ENCODE assay signal across 18 cellular contexts in genomic region chr3:59017617-59017984, GRCh38. TPM values are rescaled to one million over a fixed set of nuclear protein-coding genes. Genes with fewer than 3 reads are reported as not detected.
DNase-seq lines count a peak whose midpoint lies in the region; ATAC-seq and TF ChIP-seq lines count a peak whose summit lies in the region.
"Had no signal": no experiment of that assay in that cellular context is flagged by ENCODE, and none has a peak within 500 bp of the region (broad histone marks: within the 10 kb centered on the region; RNA-seq: fewer than 3 reads in every experiment).

No MANE protein-coding gene starts in this region.

- intact Hi-C loops in CD4-positive, alpha-beta T cell (cut with DNase I, micrococcal nuclease): no loop called here

- no peaks in the 10 kb centered on the region for H3K36me3 Mint-ChIP-seq in stimulated activated memory B cell treated with anti-CD40 and anti-IgM and Interleukin-4, amounts not matched to agents 10 μg/mL and 1 μg/mL and 100 μg/mL, for 72 hours
- H3K36me3 Mint-ChIP-seq in CD4-positive, alpha-beta T cell (ENCODE audit: low read depth): no peaks in the 10 kb centered on the region
- H3K36me3 Mint-ChIP-seq: CD4-positive, CD25-positive, alpha-beta regulatory T cell had no signal

- H3K27me3 ChIP-seq in CD4-positive, alpha-beta T cell (ENCODE audit: control insufficient read depth, insufficient read depth, low read length): no peaks in the 10 kb centered on the region

- H3K9me3 ChIP-seq in CD4-positive, alpha-beta T cell (ENCODE audit: control insufficient read depth, low read length): no peaks in the 10 kb centered on the region

- DNase-seq in HK-2 (ENCODE audit: unreplicated experiment) (peak; percentile 35), epithelial cell of proximal tubule (ENCODE audit: low read depth) (peak; percentile 96), left lobe of liver (ENCODE audit: low spot score) (peak; percentile 78), hepatic stellate cell (ENCODE audit: low spot score) (no peak)
- DNase-seq in CD4-positive, alpha-beta T cell: no peak
- DNase-seq: CD4-positive, CD25-positive, alpha-beta regulatory T cell; DMS79; GOT3; KG1; NCI-H1417 treated with DMSO at 0.1 percent for 48 hours; NCI-H2081; NCI-H82; Right ventricle myocardium superior had no signal

- peak overlapping the region; percentile 27 for H3K4me3 ChIP-seq in epithelial cell of proximal tubule (ENCODE audit: low read depth, low read length)
- H3K4me3 ChIP-seq: SK-N-MC had no signal

- H3K4me3 Mint-ChIP-seq in stimulated activated memory B cell treated with anti-CD40 and anti-IgM and Interleukin-4, amounts not matched to agents 10 μg/mL and 1 μg/mL and 100 μg/mL, for 72 hours: no peak overlapping the region
- no peak overlapping the region for H3K4me3 Mint-ChIP-seq in CD4-positive, alpha-beta T cell
- H3K4me3 Mint-ChIP-seq: B cell; CD4-positive, CD25-positive, alpha-beta regulatory T cell had no signal

- no peak overlapping the region for H3K27ac Mint-ChIP-seq in stimulated activated memory B cell treated with anti-CD40 and anti-IgM and Interleukin-4, amounts not matched to agents 10 μg/mL and 1 μg/mL and 100 μg/mL, for 72 hours
- H3K27ac Mint-ChIP-seq in CD4-positive, alpha-beta T cell: no peak overlapping the region
- H3K27ac Mint-ChIP-seq: B cell; CD4-positive, CD25-positive, alpha-beta regulatory T cell had no signal

- POLR2A ChIA-PET in CD4-positive, alpha-beta T cell (lab: Charles Lee): no interaction called here

- CTCF ChIA-PET in CD4-positive, alpha-beta T cell (lab: Charles Lee): no interaction called here

- H3K27ac ChIP-seq in CD4-positive, alpha-beta T cell (ENCODE audit: low read depth, low read length): no peak overlapping the region
- H3K27ac ChIP-seq: SK-N-MC had no signal

- peak; percentile 45 for TF ChIP-seq CTCF in epithelial cell of proximal tubule (conservative IDR thresholded peaks at IDR 0.05; ENCODE audit: low read depth, low read length)
- TF ChIP-seq CTCF in CD4-positive, alpha-beta T cell (IDR thresholded peaks at IDR 0.05): no peak

- peak; percentile 80 for ATAC-seq in left lobe of liver
- ATAC-seq in stimulated activated memory B cell treated with anti-CD40 and anti-IgM and Interleukin-4, amounts not matched to agents 10 μg/mL and 1 μg/mL and 100 μg/mL, for 72 hours: peak; percentile 28
- no peak for ATAC-seq in CD4-positive, alpha-beta T cell (ENCODE audit: poor library complexity)
- ATAC-seq in GM18517 (IDR thresholded peaks at IDR 0.05; ENCODE audit: unreplicated experiment): no peak
- ATAC-seq: Panc1 had no signal

- H3K9me3 Mint-ChIP-seq in stimulated activated memory B cell treated with anti-CD40 and anti-IgM and Interleukin-4, amounts not matched to agents 10 μg/mL and 1 μg/mL and 100 μg/mL, for 72 hours: no peaks in the 10 kb centered on the region
- no peaks in the 10 kb centered on the region for H3K9me3 Mint-ChIP-seq in CD4-positive, alpha-beta T cell
- H3K9me3 Mint-ChIP-seq: CD4-positive, CD25-positive, alpha-beta regulatory T cell had no signal

- no peaks in the 10 kb centered on the region for H3K4me1 Mint-ChIP-seq in stimulated activated memory B cell treated with anti-CD40 and anti-IgM and Interleukin-4, amounts not matched to agents 10 μg/mL and 1 μg/mL and 100 μg/mL, for 72 hours
- H3K4me1 Mint-ChIP-seq in CD4-positive, alpha-beta T cell (ENCODE audit: low read depth): no peaks in the 10 kb centered on the region
- H3K4me1 Mint-ChIP-seq: B cell; CD4-positive, CD25-positive, alpha-beta regulatory T cell had no signal

- H3K27me3 Mint-ChIP-seq in stimulated activated memory B cell treated with anti-CD40 and anti-IgM and Interleukin-4, amounts not matched to agents 10 μg/mL and 1 μg/mL and 100 μg/mL, for 72 hours: no peaks in the 10 kb centered on the region
- H3K27me3 Mint-ChIP-seq in CD4-positive, alpha-beta T cell: no peaks in the 10 kb centered on the region
- H3K27me3 Mint-ChIP-seq: B cell had no signal

RNA-seq across cellular contexts. Expression of gene CFAP20DC, which starts 32.2 kb away (rescaled TPM):
- total RNA-seq in epithelial cell of proximal tubule (4.9 and 5.1 TPM in 2 replicates), left lobe of liver (1.2 TPM)
- under 1 TPM; 0.11 to 0.20 TPM for total RNA-seq in CD4-positive, alpha-beta T cell

Comparison
In these comparisons a context has a peak if more than half of its experiments do, and no peak if none do; other contexts are left out.
1. DNase-seq: peak in HK-2 (single experiment), epithelial cell of proximal tubule (single experiment) and left lobe of liver (single experiment); none in hepatic stellate cell (single experiment) and CD4-positive, alpha-beta T cell (0 of 10).
2. ATAC-seq: peak in left lobe of liver (single experiment) and stimulated activated memory B cell treated with anti-CD40 and anti-IgM and Interleukin-4, amounts not matched to agents 10 μg/mL and 1 μg/mL and 100 μg/mL, for 72 hours (single experiment); none in CD4-positive, alpha-beta T cell (single experiment) and GM18517 (single experiment).